2 cellular contexts compared by ENCODE assay signal in the genomic region with DNA sequence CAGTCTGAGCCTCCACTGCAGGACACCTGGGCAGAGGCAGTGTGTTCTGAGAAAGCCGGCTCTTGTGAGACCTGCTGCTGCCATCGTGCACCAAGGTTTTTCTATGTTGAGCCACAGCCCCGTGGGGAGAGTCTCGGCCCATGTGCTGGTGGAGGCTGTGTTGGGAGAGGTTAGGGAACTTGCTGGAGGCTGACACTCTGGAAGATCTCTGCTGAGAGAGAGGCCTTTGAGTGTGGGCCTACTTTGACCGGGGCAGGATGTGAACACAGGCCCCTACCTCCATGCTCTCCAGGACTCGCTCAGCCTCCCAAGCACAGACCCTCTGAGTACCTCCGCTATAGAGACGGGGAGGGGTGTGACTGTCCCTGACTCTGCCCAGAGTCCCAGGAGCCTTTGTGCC.
TF ChIP-seq lines count a peak whose summit lies in the region.

No MANE protein-coding gene starts in this region.

TF ChIP-seq in IMR-90, 13 proteins besides CTCF, POLR2A, EP300 and RAD21:
- TF ChIP-seq MAZ (IDR thresholded peaks at IDR 0.05; ENCODE audit: borderline replicate concordance, low read depth, low read length) (no peak), CHD1 (IDR thresholded peaks at IDR 0.05; ENCODE audit: low read depth, low read length) (no peak), MXI1 (IDR thresholded peaks at IDR 0.05; ENCODE audit: borderline replicate concordance, low read depth, low read length) (no peak), MAFK (IDR thresholded peaks at IDR 0.05; ENCODE audit: low read depth, low read length) (no peak), BHLHE40 (IDR thresholded peaks at IDR 0.05; ENCODE audit: low read depth, low read length) (no peak), SMC3 (IDR thresholded peaks at IDR 0.05; ENCODE audit: low read depth, low read length) (no peak), RFX5 (IDR thresholded peaks at IDR 0.05; ENCODE audit: low read depth, low read length) (no peak), RCOR1 (IDR thresholded peaks at IDR 0.05; ENCODE audit: insufficient replicate concordance, low read length) (no peak), CEBPB (IDR thresholded peaks at IDR 0.05; ENCODE audit: low read depth, low read length) (no peak), FOS (IDR thresholded peaks at IDR 0.05; ENCODE audit: low read depth, low read length) (no peak)
- TF ChIP-seq, protein P1, sequence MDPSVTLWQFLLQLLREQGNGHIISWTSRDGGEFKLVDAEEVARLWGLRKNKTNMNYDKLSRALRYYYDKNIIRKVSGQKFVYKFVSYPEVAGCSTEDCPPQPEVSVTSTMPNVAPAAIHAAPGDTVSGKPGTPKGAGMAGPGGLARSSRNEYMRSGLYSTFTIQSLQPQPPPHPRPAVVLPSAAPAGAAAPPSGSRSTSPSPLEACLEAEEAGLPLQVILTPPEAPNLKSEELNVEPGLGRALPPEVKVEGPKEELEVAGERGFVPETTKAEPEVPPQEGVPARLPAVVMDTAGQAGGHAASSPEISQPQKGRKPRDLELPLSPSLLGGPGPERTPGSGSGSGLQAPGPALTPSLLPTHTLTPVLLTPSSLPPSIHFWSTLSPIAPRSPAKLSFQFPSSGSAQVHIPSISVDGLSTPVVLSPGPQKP (IDR thresholded peaks at IDR 0.05; ENCODE audit: borderline replicate concordance, low read depth, low read length) = no peak
- TF ChIP-seq, protein P2, sequence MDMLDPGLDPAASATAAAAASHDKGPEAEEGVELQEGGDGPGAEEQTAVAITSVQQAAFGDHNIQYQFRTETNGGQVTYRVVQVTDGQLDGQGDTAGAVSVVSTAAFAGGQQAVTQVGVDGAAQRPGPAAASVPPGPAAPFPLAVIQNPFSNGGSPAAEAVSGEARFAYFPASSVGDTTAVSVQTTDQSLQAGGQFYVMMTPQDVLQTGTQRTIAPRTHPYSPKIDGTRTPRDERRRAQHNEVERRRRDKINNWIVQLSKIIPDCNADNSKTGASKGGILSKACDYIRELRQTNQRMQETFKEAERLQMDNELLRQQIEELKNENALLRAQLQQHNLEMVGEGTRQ (IDR thresholded peaks at IDR 0.05; ENCODE audit: low read depth, low read length) = no peak

TF ChIP-seq in SK-N-SH treated with all-trans-retinoic acid at 6 μM for 48 hours, 23 proteins besides CTCF, POLR2A, EP300 and RAD21:
- TF ChIP-seq ZFP30 (CRISPR knock-in tag; IDR thresholded peaks at IDR 0.05) = no peak
- TF ChIP-seq, protein P3, sequence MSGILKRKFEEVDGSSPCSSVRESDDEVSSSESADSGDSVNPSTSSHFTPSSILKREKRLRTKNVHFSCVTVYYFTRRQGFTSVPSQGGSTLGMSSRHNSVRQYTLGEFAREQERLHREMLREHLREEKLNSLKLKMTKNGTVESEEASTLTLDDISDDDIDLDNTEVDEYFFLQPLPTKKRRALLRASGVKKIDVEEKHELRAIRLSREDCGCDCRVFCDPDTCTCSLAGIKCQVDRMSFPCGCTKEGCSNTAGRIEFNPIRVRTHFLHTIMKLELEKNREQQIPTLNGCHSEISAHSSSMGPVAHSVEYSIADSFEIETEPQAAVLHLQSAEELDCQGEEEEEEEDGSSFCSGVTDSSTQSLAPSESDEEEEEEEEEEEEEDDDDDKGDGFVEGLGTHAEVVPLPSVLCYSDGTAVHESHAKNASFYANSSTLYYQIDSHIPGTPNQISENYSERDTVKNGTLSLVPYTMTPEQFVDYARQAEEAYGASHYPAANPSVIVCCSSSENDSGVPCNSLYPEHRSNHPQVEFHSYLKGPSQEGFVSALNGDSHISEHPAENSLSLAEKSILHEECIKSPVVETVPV (CRISPR knock-in tag; IDR thresholded peaks at IDR 0.05) = no peak
- no peak for TF ChIP-seq ISL1 (CRISPR knock-in tag; IDR thresholded peaks at IDR 0.05)
- TF ChIP-seq, protein P4, sequence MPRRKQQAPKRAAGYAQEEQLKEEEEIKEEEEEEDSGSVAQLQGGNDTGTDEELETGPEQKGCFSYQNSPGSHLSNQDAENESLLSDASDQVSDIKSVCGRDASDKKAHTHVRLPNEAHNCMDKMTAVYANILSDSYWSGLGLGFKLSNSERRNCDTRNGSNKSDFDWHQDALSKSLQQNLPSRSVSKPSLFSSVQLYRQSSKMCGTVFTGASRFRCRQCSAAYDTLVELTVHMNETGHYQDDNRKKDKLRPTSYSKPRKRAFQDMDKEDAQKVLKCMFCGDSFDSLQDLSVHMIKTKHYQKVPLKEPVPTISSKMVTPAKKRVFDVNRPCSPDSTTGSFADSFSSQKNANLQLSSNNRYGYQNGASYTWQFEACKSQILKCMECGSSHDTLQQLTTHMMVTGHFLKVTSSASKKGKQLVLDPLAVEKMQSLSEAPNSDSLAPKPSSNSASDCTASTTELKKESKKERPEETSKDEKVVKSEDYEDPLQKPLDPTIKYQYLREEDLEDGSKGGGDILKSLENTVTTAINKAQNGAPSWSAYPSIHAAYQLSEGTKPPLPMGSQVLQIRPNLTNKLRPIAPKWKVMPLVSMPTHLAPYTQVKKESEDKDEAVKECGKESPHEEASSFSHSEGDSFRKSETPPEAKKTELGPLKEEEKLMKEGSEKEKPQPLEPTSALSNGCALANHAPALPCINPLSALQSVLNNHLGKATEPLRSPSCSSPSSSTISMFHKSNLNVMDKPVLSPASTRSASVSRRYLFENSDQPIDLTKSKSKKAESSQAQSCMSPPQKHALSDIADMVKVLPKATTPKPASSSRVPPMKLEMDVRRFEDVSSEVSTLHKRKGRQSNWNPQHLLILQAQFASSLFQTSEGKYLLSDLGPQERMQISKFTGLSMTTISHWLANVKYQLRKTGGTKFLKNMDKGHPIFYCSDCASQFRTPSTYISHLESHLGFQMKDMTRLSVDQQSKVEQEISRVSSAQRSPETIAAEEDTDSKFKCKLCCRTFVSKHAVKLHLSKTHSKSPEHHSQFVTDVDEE (CRISPR knock-in tag; IDR thresholded peaks at IDR 0.05) = no peak
- no peak for TF ChIP-seq ZNF8 (CRISPR knock-in tag; IDR thresholded peaks at IDR 0.05)
- no peak for TF ChIP-seq TCF4 (CRISPR knock-in tag; IDR thresholded peaks at IDR 0.05; ENCODE audit: borderline replicate concordance)
- TF ChIP-seq ZNF70 (CRISPR knock-in tag; IDR thresholded peaks at IDR 0.05) = no peak
- TF ChIP-seq ZC3H10 (CRISPR knock-in tag; IDR thresholded peaks at IDR 0.05) = no peak
- TF ChIP-seq BACH2 (CRISPR knock-in tag; IDR thresholded peaks at IDR 0.05; ENCODE audit: borderline replicate concordance) = no peak
- TF ChIP-seq OSR1 (CRISPR knock-in tag; IDR thresholded peaks at IDR 0.05) = no peak
- TF ChIP-seq, protein P5, sequence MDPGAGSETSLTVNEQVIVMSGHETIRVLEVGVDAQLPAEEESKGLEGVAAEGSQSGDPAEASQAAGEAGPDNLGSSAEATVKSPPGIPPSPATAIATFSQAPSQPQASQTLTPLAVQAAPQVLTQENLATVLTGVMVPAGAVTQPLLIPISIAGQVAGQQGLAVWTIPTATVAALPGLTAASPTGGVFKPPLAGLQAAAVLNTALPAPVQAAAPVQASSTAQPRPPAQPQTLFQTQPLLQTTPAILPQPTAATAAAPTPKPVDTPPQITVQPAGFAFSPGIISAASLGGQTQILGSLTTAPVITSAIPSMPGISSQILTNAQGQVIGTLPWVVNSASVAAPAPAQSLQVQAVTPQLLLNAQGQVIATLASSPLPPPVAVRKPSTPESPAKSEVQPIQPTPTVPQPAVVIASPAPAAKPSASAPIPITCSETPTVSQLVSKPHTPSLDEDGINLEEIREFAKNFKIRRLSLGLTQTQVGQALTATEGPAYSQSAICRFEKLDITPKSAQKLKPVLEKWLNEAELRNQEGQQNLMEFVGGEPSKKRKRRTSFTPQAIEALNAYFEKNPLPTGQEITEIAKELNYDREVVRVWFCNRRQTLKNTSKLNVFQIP (CRISPR knock-in tag; IDR thresholded peaks at IDR 0.05; ENCODE audit: borderline replicate concordance, low read depth) = no peak
- TF ChIP-seq ESRRG (CRISPR knock-in tag; IDR thresholded peaks at IDR 0.05) = no peak
- no peak for TF ChIP-seq GLIS3 (CRISPR knock-in tag; IDR thresholded peaks at IDR 0.05)
- TF ChIP-seq CSDC2 (CRISPR knock-in tag; IDR thresholded peaks at IDR 0.05) = no peak
- TF ChIP-seq, protein P6, sequence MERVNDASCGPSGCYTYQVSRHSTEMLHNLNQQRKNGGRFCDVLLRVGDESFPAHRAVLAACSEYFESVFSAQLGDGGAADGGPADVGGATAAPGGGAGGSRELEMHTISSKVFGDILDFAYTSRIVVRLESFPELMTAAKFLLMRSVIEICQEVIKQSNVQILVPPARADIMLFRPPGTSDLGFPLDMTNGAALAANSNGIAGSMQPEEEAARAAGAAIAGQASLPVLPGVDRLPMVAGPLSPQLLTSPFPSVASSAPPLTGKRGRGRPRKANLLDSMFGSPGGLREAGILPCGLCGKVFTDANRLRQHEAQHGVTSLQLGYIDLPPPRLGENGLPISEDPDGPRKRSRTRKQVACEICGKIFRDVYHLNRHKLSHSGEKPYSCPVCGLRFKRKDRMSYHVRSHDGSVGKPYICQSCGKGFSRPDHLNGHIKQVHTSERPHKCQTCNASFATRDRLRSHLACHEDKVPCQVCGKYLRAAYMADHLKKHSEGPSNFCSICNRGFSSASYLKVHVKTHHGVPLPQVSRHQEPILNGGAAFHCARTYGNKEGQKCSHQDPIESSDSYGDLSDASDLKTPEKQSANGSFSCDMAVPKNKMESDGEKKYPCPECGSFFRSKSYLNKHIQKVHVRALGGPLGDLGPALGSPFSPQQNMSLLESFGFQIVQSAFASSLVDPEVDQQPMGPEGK (CRISPR knock-in tag; IDR thresholded peaks at IDR 0.05; ENCODE audit: borderline replicate concordance) = no peak
